ENCODE assay signal across 25 cellular contexts in the genomic region with DNA sequence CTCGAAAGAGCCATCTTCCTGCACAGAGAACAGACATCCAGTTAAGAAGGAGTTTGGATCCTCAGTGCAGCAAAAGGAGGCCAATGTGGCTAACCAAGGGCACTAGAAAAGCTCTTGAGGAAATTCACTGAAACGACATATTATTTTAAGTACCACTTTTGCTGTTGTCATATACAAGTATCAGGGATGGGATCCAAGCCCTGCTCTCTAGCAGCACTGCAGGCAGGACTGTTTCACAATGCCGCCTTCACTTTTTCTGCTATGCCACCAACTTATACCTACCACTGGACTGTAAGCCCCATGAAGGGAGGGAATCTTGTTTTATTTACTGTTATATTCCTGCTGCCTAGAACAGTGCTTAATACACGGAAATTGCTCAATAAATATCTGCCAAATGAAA.
"Had no signal": no experiment of that assay in that cellular context is flagged by ENCODE, and none has a peak within 500 bp of the region (broad histone marks: within the 10 kb centered on the region; RNA-seq: fewer than 3 reads in every experiment).

No MANE protein-coding gene starts in this region.

- H3K4me1 Mint-ChIP-seq: endodermal cell had no signal

- H3K27me3 Mint-ChIP-seq: effector memory CD8-positive, alpha-beta T cell had no signal

- H3K4me3 Mint-ChIP-seq: dendritic cell treated with granulocyte-macrophage colony-stimulating factor and Interleukin-4, amounts not matched to agents 40 ng/mL and 50 ng/mL, for 4 days; effector memory CD8-positive, alpha-beta T cell; endodermal cell had no signal

- H3K36me3 ChIP-seq: colonic mucosa, esophagus squamous epithelium, gastrocnemius medialis had no signal

- H3K9me3 Mint-ChIP-seq: dendritic cell treated with granulocyte-macrophage colony-stimulating factor and Interleukin-4, amounts not matched to agents 40 ng/mL and 50 ng/mL, for 4 days; effector memory CD8-positive, alpha-beta T cell; endodermal cell had no signal

- DNase-seq: colonic mucosa; cortex of kidney; dermis blood vessel endothelial cell; dorsolateral prefrontal cortex; effector CD4-positive, alpha-beta T cell; effector CD8-positive, alpha-beta T cell; effector memory CD4-positive, alpha-beta T cell; effector memory CD8-positive, alpha-beta T cell; endodermal cell; erythroblast; esophagus squamous epithelium; foreskin fibroblast; foreskin keratinocyte; foreskin melanocyte; gastrocnemius medialis; glutamatergic neuron; head of caudate nucleus; heart left ventricle; heart right ventricle had no signal

- H3K4me3 ChIP-seq: colonic mucosa, coronary artery, dorsolateral prefrontal cortex, esophagus muscularis mucosa, esophagus squamous epithelium, gastrocnemius medialis, gastroesophageal sphincter, heart left ventricle, heart right ventricle had no signal

- H3K9me3 ChIP-seq: colonic mucosa, esophagus muscularis mucosa, esophagus squamous epithelium, gastrocnemius medialis, gastroesophageal sphincter, heart left ventricle, heart right ventricle had no signal

- H3K27me3 ChIP-seq: colonic mucosa, dorsolateral prefrontal cortex, esophagus muscularis mucosa, esophagus squamous epithelium, foreskin keratinocyte, gastrocnemius medialis, gastroesophageal sphincter, heart left ventricle, heart right ventricle had no signal

- H3K27ac Mint-ChIP-seq: dendritic cell treated with granulocyte-macrophage colony-stimulating factor and Interleukin-4, amounts not matched to agents 40 ng/mL and 50 ng/mL, for 4 days; endodermal cell had no signal

- H3K4me1 ChIP-seq: colonic mucosa, esophagus squamous epithelium, foreskin keratinocyte, gastrocnemius medialis, heart left ventricle, heart right ventricle had no signal

- ATAC-seq: effector memory CD8-positive, alpha-beta T cell; esophagus mucosa; foreskin keratinocyte; gastrocnemius medialis; gastroesophageal sphincter; heart left ventricle; heart right ventricle had no signal

- H3K27ac ChIP-seq: colonic mucosa, coronary artery, dorsolateral prefrontal cortex, epithelial cell of prostate, esophagus muscularis mucosa, esophagus squamous epithelium, foreskin keratinocyte, gastrocnemius medialis, gastroesophageal sphincter, heart left ventricle, heart right ventricle had no signal
